ENCODE assay signal across 7 cellular contexts in the genomic region with DNA sequence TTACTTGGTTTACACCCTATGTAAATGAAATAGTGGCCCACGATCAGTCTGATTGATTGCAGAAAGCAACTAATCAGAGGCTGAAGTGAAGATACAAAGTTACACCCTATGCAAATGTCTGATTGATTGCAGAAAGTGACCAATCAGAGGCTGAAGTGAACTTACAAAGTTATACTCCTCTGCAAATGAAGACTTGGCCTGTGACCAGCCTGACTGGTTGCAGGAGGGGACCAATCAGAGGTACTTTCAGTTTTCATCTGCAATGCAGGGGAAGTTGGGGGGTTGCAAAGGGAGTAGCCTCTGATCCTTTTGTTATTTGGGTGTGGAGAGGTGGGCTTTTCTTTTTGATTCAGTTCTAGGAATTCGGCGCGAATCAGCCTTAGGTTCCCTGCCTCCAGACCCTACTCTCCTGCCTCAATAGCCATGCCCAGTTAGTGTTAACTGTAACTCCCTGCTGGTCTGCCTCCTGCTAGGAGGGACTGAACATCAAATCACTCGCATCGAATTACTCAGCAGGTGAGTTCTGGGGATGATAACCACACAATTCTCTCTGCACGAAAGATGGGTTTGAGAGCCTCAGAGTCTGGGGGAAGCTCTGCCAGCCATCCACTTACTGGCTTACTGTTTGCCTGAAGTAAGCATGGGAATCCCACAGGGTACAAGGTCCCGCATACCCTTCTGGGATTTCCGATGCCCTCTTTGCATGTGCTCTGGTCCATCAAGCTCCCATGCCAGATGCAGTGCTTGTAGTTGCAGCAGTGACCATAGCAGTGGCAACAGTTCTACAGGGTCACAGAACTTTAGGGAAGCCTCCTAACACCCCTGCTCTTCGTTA.
DNase-seq lines count a peak whose midpoint lies in the region; ATAC-seq and TF ChIP-seq lines count a peak whose summit lies in the region.

No MANE protein-coding gene starts in this region.

- H3K27ac Mint-ChIP-seq in central memory CD8-positive, alpha-beta T cell (ENCODE audit: low read depth): peak overlapping the region; percentile 59
- H3K27ac Mint-ChIP-seq in nephron: peak overlapping the region in 1 of 3 experiments; percentile 61

- H3K4me3 Mint-ChIP-seq in central memory CD8-positive, alpha-beta T cell: peak overlapping the region; percentile 75
- peak overlapping the region in 2 of 3 experiments; percentile 76 to 81 for H3K4me3 Mint-ChIP-seq in nephron

- DNase-seq in NCI-H146 treated with DMSO at 0.1 percent for 48 hours (lab: John Stamatoyannopoulos, UW; ENCODE audit: unreplicated experiment) (peak; percentile 70), NOMO-1 treated with dmso at 0.1 percent for 144 hours (lab: John Stamatoyannopoulos, UW; ENCODE audit: unreplicated experiment) (no peak), inferior parietal cortex (ENCODE audit: extremely low spot score) (no peak), posterior cingulate gyrus (no peak)
- peak in 1 of 2 donors; percentile 34 for DNase-seq in central memory CD8-positive, alpha-beta T cell (ENCODE audit: low spot score in 2 of 2)

- no peak for TF ChIP-seq CTCF in nephron (IDR thresholded peaks at IDR 0.05; ENCODE audit: unreplicated experiment in 3 of 3)

- H3K27me3 Mint-ChIP-seq in central memory CD8-positive, alpha-beta T cell: no peaks in the 10 kb centered on the region
- no peaks in the 10 kb centered on the region for H3K27me3 Mint-ChIP-seq in nephron (ENCODE audit: low read depth)

- no peaks in the 10 kb centered on the region for H3K9me3 Mint-ChIP-seq in central memory CD8-positive, alpha-beta T cell
- H3K9me3 Mint-ChIP-seq in nephron: no peaks in the 10 kb centered on the region

- peaks cover 8% of the 10 kb centered on the region for H3K36me3 Mint-ChIP-seq in central memory CD8-positive, alpha-beta T cell (ENCODE audit: insufficient read depth)
- H3K36me3 Mint-ChIP-seq in nephron (ENCODE audit: low read depth): no peaks in the 10 kb centered on the region

- intact Hi-C loops in posterior cingulate gyrus (cut with DNase I): no loop called here

- ATAC-seq in GM21390 (IDR thresholded peaks at IDR 0.05; ENCODE audit: unreplicated experiment): peak; percentile 67
- ATAC-seq in central memory CD8-positive, alpha-beta T cell (replicated peaks; ENCODE audit: extremely low read depth, poor library complexity, severe bottlenecking): peak; percentile 86

- H3K4me1 Mint-ChIP-seq in central memory CD8-positive, alpha-beta T cell: peaks cover 21% of the 10 kb centered on the region
- peaks cover 5% of the 10 kb centered on the region for H3K4me1 Mint-ChIP-seq in nephron
